Comparison of ENCODE assay signal across 21 cellular contexts in the genomic region with DNA sequence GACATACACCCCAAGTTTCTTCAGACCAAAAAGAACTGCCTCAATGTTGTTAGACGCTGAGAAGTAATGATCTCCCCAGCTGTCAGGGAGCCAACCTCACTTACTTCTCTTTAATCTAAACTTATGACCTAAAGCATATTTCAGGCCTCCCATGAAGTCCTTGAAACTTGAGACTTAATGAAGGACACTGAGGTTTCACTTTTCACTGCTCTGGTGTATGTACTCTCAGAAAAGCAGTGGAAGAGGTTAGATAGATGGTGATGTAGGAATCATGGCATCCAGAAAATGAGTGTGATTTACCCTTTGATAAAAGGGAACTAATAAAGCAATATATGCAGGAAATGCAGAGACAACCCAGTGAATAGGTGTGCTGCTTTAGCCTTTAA.
DNase-seq lines count a peak whose midpoint lies in the region; ATAC-seq and TF ChIP-seq lines count a peak whose summit lies in the region.
"Had no signal": no experiment of that assay in that cellular context is flagged by ENCODE, and none has a peak within 500 bp of the region (broad histone marks: within the 10 kb centered on the region; RNA-seq: fewer than 3 reads in every experiment).

No MANE protein-coding gene starts in this region.

- H3K36me3 ChIP-seq in right atrium auricular region (no peaks in the 10 kb centered on the region), hepatocyte (replicated peaks; ENCODE audit: insufficient read depth, low read depth) (no peaks in the 10 kb centered on the region), vagina (no peaks in the 10 kb centered on the region), OCI-LY7 (ENCODE audit: insufficient read depth, low read length) (no peaks in the 10 kb centered on the region)

- no TSS peak for BruUV-seq in OCI-LY7 (replicated peaks; lab: Mats Ljungman, UMichigan)

- no peaks in the 10 kb centered on the region for H3K27me3 ChIP-seq in right atrium auricular region
- H3K27me3 ChIP-seq in hepatocyte, result no peaks in the 10 kb centered on the region
- no peaks in the 10 kb centered on the region for H3K27me3 ChIP-seq in vagina
- H3K27me3 ChIP-seq: dorsolateral prefrontal cortex, neutrophil had no signal

- no peak overlapping the region for H3K4me3 ChIP-seq in right atrium auricular region
- H3K4me3 ChIP-seq in hepatocyte, result no peak overlapping the region
- no peak overlapping the region for H3K4me3 ChIP-seq in vagina
- H3K4me3 ChIP-seq in OCI-LY7 (ENCODE audit: low read depth, low read length, poor library complexity, severe bottlenecking), result no peak overlapping the region
- H3K4me3 ChIP-seq: dorsolateral prefrontal cortex, PC-9 had no signal

- CTCF ChIA-PET in OCI-LY7 (lab: Charles Lee; ENCODE audit: unreplicated experiment), result no interaction called here

- intact Hi-C loops in Right ventricle myocardium inferior (cut with DNase I) (no loop called here), sciatic nerve (cut with DNase I) (no loop called here), vagina (cut with DNase I) (no loop called here), OCI-LY7 (cut with micrococcal nuclease; ENCODE audit: unreplicated experiment) (no loop called here)

- H3K27ac ChIP-seq in right atrium auricular region, result peak overlapping the region; percentile 64 to 74
- peak overlapping the region; percentile 85 for H3K27ac ChIP-seq in hepatocyte
- H3K27ac ChIP-seq in vagina, result peak overlapping the region; percentile 54
- no peak overlapping the region for H3K27ac ChIP-seq in OCI-LY7 (ENCODE audit: low read depth, low read length, poor library complexity, severe bottlenecking)
- H3K27ac ChIP-seq: neutrophil, PC-9 had no signal

- ATAC-seq in Right ventricle myocardium inferior (no peak), sciatic nerve (peak; percentile 37)

- TF ChIP-seq POLR2A in vagina (IDR thresholded peaks at IDR 0.05), result no peak

- H4K20me1 ChIP-seq in hepatocyte (ENCODE audit: insufficient read depth, poor library complexity, severe bottlenecking), result no peaks in the 10 kb centered on the region
- H4K20me1 ChIP-seq in OCI-LY7 (ENCODE audit: insufficient read depth, low read length), result no peaks in the 10 kb centered on the region

- 37% methylated on average over 1 of the region's 1 CpG for WGBS in hepatocyte (ENCODE audit: low lambda C conversion rate, missing lambda C conversion rate)

- H2AFZ ChIP-seq in hepatocyte, result no peak overlapping the region
- no peak overlapping the region for H2AFZ ChIP-seq in OCI-LY7 (ENCODE audit: low read length)
- H2AFZ ChIP-seq: PC-9 had no signal

- H3K79me2 ChIP-seq in hepatocyte (no peaks in the 10 kb centered on the region), OCI-LY7 (ENCODE audit: insufficient read depth, low read depth, low read length) (no peaks in the 10 kb centered on the region)

- POLR2A ChIA-PET in OCI-LY7 (lab: Charles Lee), result no interaction called here

- H3K4me2 ChIP-seq in hepatocyte (peak overlapping the region; percentile 56), OCI-LY7 (ENCODE audit: low read length) (no peak overlapping the region)
- H3K4me2 ChIP-seq: PC-9 had no signal

- TF ChIP-seq CTCF in right atrium auricular region (IDR thresholded peaks at IDR 0.05), result no peak
- no peak for TF ChIP-seq CTCF in hepatocyte (IDR thresholded peaks at IDR 0.05; ENCODE audit: poor library complexity)
- TF ChIP-seq CTCF in vagina (IDR thresholded peaks at IDR 0.05), result no peak
- TF ChIP-seq CTCF in OCI-LY7 (conservative IDR thresholded peaks at IDR 0.05; ENCODE audit: low read length), result no peak

- H3K4me1 ChIP-seq in right atrium auricular region (peaks cover 0 to 91% of the 10 kb centered on the region in 2 donors), hepatocyte (ENCODE audit: insufficient read depth) (peaks cover 59% of the 10 kb centered on the region), vagina (peaks cover 30% of the 10 kb centered on the region), OCI-LY7 (ENCODE audit: insufficient read depth, low read length, poor library complexity, severe bottlenecking) (no peaks in the 10 kb centered on the region)

- DNase-seq in right atrium auricular region (ENCODE audit: low spot score) (no peak), Right ventricle myocardium inferior (ENCODE audit: missing footprints) (no peak), hepatocyte (ENCODE audit: low spot score) (no peak), sciatic nerve (ENCODE audit: low spot score) (no peak), vagina (ENCODE audit: extremely low spot score in 2 of 2) (no peak), DMS 273 (lab: John Stamatoyannopoulos, UW; ENCODE audit: unreplicated experiment) (no peak), OCI-LY7 (ENCODE audit: low spot score) (no peak)
- no peak for DNase-seq in activated CD8-positive, alpha-beta memory T cell treated with anti-CD3 and anti-CD28 coated beads, Interleukin-2, amount 50 U/mL, for 4 hours
- DNase-seq: ACHN; activated effector memory CD4-positive, alpha-beta T cell treated with anti-CD3 and anti-CD28 coated beads, Interleukin-2, amount 50 U/mL, for 16 hours; CD8-positive, alpha-beta memory T cell; dorsolateral prefrontal cortex; HFFc6; Kasumi-1; mammary epithelial cell; NCI-H1694; NCI-H524 treated with DMSO at 0.1 percent for 48 hours; PC-9; stimulated activated CD4-positive, alpha-beta T cell treated with anti-CD3 and anti-CD28 coated beads, Interleukin-12 subunit alpha, Interleukin-12 subunit beta, amount 100 ng/mL, for 4 hours; SW 1271 had no signal

- H3K9me3 ChIP-seq in right atrium auricular region (no peaks in the 10 kb centered on the region), hepatocyte (ENCODE audit: low read depth) (no peaks in the 10 kb centered on the region), vagina (no peaks in the 10 kb centered on the region), OCI-LY7 (ENCODE audit: low read length) (no peaks in the 10 kb centered on the region)
- H3K9me3 ChIP-seq: neutrophil had no signal

- no peaks in the 10 kb centered on the region for H3K9me2 ChIP-seq in hepatocyte (replicated peaks; ENCODE audit: insufficient read depth)
- no peaks in the 10 kb centered on the region for H3K9me2 ChIP-seq in OCI-LY7 (ENCODE audit: insufficient read depth, low read length)
